Comparison of ENCODE assay signal across 17 cellular contexts in genomic region chr1:156232222-156232621, GRCh38. TPM values are rescaled to one million over a fixed set of nuclear protein-coding genes. Genes with fewer than 3 reads are reported as not detected.
DNase-seq lines count a peak whose midpoint lies in the region.
"Had no signal": no experiment of that assay in that cellular context is flagged by ENCODE, and none has a peak within 500 bp of the region (broad histone marks: within the 10 kb centered on the region; RNA-seq: fewer than 3 reads in every experiment).

No MANE protein-coding gene starts in this region.

- no peak overlapping the region for H4K8ac ChIP-seq in mesenchymal stem cell (ENCODE audit: low read length)

- peak overlapping the region in 1 of 2 experiments; percentile 64 for H3K18ac ChIP-seq in mesenchymal stem cell (ENCODE audit: low read depth in 1 of 2, low read length in 2 of 2)

- peak; percentile 15 to 55 (median 53) for DNase-seq in NCI-H1417 (lab: John Stamatoyannopoulos, UW)
- no peak for DNase-seq in NCI-H1417 treated with DMSO at 0.1 percent for 48 hours (lab: John Stamatoyannopoulos, UW)
- peak; percentile 74 for DNase-seq in NCI-H510A (lab: John Stamatoyannopoulos, UW)
- DNase-seq in mesenchymal stem cell, result no peak
- DNase-seq in H7, result no peak
- DNase-seq in NAMALWA (ENCODE audit: low spot score), result no peak
- DNase-seq: CD4-positive, alpha-beta T cell; EL; Karpas-422; lower lobe of right lung; NCI-H1694; NCI-H748 treated with DMSO at 0.1 percent for 48 hours; stimulated activated CD4-positive, alpha-beta T cell treated with anti-CD3 and anti-CD28 coated beads, Interleukin-12 subunit alpha, Interleukin-12 subunit beta, amount 100 ng/mL, for 4 hours; stimulated activated naive CD4-positive, alpha-beta T cell treated with Interleukin-2 at 50 U/mL for 16 hours; WERI-Rb-1 had no signal

- no peak overlapping the region for H2AFZ ChIP-seq in mesenchymal stem cell (ENCODE audit: low read depth, low read length)

- no peak overlapping the region for H2BK12ac ChIP-seq in mesenchymal stem cell (ENCODE audit: low read length in 2 of 2)

- no peaks in the 10 kb centered on the region for H3K9me3 ChIP-seq in mesenchymal stem cell (ENCODE audit: control insufficient read depth, low read length)
- H3K9me3 ChIP-seq: lower lobe of right lung had no signal

- H2BK120ac ChIP-seq in mesenchymal stem cell (ENCODE audit: low read depth, low read length), result no peak overlapping the region

- no peak overlapping the region for H2BK15ac ChIP-seq in mesenchymal stem cell (ENCODE audit: low read depth, poor library complexity, severe bottlenecking)

- peak overlapping the region; percentile 9 for H3K9ac ChIP-seq in mesenchymal stem cell (ENCODE audit: low read length)

- WGBS in mesenchymal stem cell, result 87% methylated on average over 9 of the region's 9 CpGs

- H3K4me1 ChIP-seq in mesenchymal stem cell (ENCODE audit: control insufficient read depth, insufficient read depth, low read depth, low read length), result peaks cover 7% of the 10 kb centered on the region
- H3K4me1 ChIP-seq: lower lobe of right lung had no signal

- H4K91ac ChIP-seq in mesenchymal stem cell (ENCODE audit: low read length), result no peak overlapping the region

- no peak overlapping the region for H3K4me2 ChIP-seq in mesenchymal stem cell (ENCODE audit: low read length, poor library complexity, severe bottlenecking)

- H3K36me3 ChIP-seq in mesenchymal stem cell (ENCODE audit: control insufficient read depth in 1 of 2, insufficient read depth in 2 of 2, low read depth in 1 of 2, low read length in 2 of 2) (peaks cover 30 to 37% of the 10 kb centered on the region in 2 experiments), H7 (replicated peaks; ENCODE audit: control insufficient read depth, insufficient read depth, low read length) (peaks cover 20% of the 10 kb centered on the region)

- no peaks in the 10 kb centered on the region for H3K27me3 ChIP-seq in mesenchymal stem cell (ENCODE audit: control insufficient read depth in 1 of 2, insufficient read depth in 1 of 2, low read length in 2 of 2)
- no peaks in the 10 kb centered on the region for H3K27me3 ChIP-seq in H7 (ENCODE audit: control insufficient read depth, insufficient read depth, low read length)

- no peak overlapping the region for H3K14ac ChIP-seq in mesenchymal stem cell (ENCODE audit: low read length in 2 of 2)

- H2AK5ac ChIP-seq in mesenchymal stem cell (ENCODE audit: low read length, severe bottlenecking), result no peak overlapping the region

- no peak overlapping the region for H3K4me3 ChIP-seq in mesenchymal stem cell (ENCODE audit: insufficient read depth in 1 of 2, low read depth in 1 of 2, low read length in 2 of 2)
- H3K4me3 ChIP-seq in H7 (ENCODE audit: insufficient read depth, low read depth, low read length), result no peak overlapping the region
- H3K4me3 ChIP-seq: coronary artery, lower lobe of right lung had no signal

- H3K4ac ChIP-seq in mesenchymal stem cell (ENCODE audit: low read depth in 1 of 2, low read length in 2 of 2), result no peak overlapping the region

- H3K27ac ChIP-seq in mesenchymal stem cell (ENCODE audit: low read length, poor library complexity, severe bottlenecking), result no peak overlapping the region
- H3K27ac ChIP-seq: coronary artery, epithelial cell of prostate, lower lobe of right lung, WERI-Rb-1 had no signal

- H3K23ac ChIP-seq in mesenchymal stem cell (ENCODE audit: low read length in 2 of 2), result no peak overlapping the region

- H3K79me1 ChIP-seq in mesenchymal stem cell (replicated peaks; ENCODE audit: low read length, poor library complexity, severe bottlenecking), result peaks cover 3% of the 10 kb centered on the region

- H2BK5ac ChIP-seq in mesenchymal stem cell (ENCODE audit: low read depth, low read length, poor library complexity, severe bottlenecking), result no peak overlapping the region

RNA-seq across cellular contexts. Expression of gene BGLAP, which starts 9.8 kb away (rescaled TPM):
- 0.29 TPM for polyA plus RNA-seq in mesenchymal stem cell (2013, experiment 1 of 2)
- 0.04 TPM for polyA plus RNA-seq in mesenchymal stem cell (2013, experiment 2 of 2)
- 1.4 and 2.7 TPM in 2 replicates for total RNA-seq in H7 (2014; rRNA removed; shearing (Covaris generic))

RNA-seq across cellular contexts. Expression of gene PAQR6, which starts 15.6 kb away (rescaled TPM):
- polyA plus RNA-seq in mesenchymal stem cell (2013, experiment 1 of 2), result 3.5 TPM
- 2.6 TPM for polyA plus RNA-seq in mesenchymal stem cell (2013, experiment 2 of 2)
- 6.1 and 11.5 TPM in 2 replicates for total RNA-seq in H7 (2014; rRNA removed; shearing (Covaris generic))

RNA-seq across cellular contexts. Expression of gene PMF1, which starts 19.4 kb away (rescaled TPM):
- polyA plus RNA-seq in mesenchymal stem cell (2013, experiment 1 of 2), result 43.5 TPM
- polyA plus RNA-seq in mesenchymal stem cell (2013, experiment 2 of 2), result 45.8 TPM
- total RNA-seq in H7 (2014; rRNA removed; shearing (Covaris generic)), result 286 and 290 TPM in 2 replicates

RNA-seq across cellular contexts. Expression of gene SLC25A44, which starts 38.3 kb away (rescaled TPM):
- 21.8 TPM for polyA plus RNA-seq in mesenchymal stem cell (2013, experiment 1 of 2)
- polyA plus RNA-seq in mesenchymal stem cell (2013, experiment 2 of 2), result 20.8 TPM
- 31.9 and 33.2 TPM in 2 replicates for total RNA-seq in H7 (2014; rRNA removed; shearing (Covaris generic))

RNA-seq across cellular contexts. Expression of gene SMG5, which starts 50.4 kb away (rescaled TPM):
- polyA plus RNA-seq in mesenchymal stem cell (2013, experiment 1 of 2), result 27.9 TPM
- polyA plus RNA-seq in mesenchymal stem cell (2013, experiment 2 of 2), result 28.1 TPM
- total RNA-seq in H7 (2014; rRNA removed; shearing (Covaris generic)), result 216 and 232 TPM in 2 replicates

Comparison
In these comparisons a context has a peak if more than half of its experiments do, and no peak if none do; other contexts are left out.
1. DNase-seq: peak in NCI-H1417 (3 of 3) and NCI-H510A (single experiment); none in NCI-H1417 treated with DMSO at 0.1 percent for 48 hours (single experiment), mesenchymal stem cell (single experiment), H7 (single experiment) and NAMALWA (single experiment).